Comparison of ENCODE assay signal across 13 cellular contexts in the genomic region with DNA sequence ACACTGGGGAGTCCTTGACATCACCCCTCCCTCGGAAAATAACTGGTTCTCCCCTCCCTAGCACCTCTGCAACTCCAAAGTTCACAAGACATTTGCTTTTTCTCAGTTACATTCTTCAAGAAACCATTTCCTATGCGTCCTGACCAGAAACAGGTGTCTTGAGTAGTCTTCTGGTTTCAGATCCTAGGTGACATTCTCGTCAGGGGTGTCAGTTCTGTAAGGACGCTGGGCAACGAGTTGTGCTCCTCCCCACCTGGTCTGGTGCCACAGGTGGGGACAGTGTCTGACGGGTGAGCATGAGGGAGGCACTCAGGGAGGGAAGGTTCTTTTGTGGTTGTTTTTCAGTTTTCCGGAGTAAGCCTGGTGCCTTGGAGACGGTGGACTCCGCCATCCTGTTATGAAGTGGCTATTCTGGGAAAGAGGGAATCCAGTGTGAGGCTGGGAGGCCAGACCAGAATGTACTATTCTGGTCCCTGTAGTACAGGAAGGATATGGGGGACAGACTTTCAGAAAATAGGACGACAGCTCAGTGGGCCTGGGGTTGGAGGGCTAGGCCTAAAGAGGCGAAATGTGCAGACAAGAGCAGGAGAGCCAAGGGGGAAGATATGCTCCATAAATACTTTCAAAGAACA. TPM values are rescaled to one million over a fixed set of nuclear protein-coding genes. Genes with fewer than 3 reads are reported as not detected.
DNase-seq lines count a peak whose midpoint lies in the region; ATAC-seq and TF ChIP-seq lines count a peak whose summit lies in the region.
"Had no signal": no experiment of that assay in that cellular context is flagged by ENCODE, and none has a peak within 500 bp of the region (broad histone marks: within the 10 kb centered on the region; RNA-seq: fewer than 3 reads in every experiment).

No MANE protein-coding gene starts in this region.

- in situ Hi-C loops in gastrocnemius medialis (cut with MboI; ENCODE audit: low sequenced_read_pairs in 4 of 4) = no loop called here

- no peak overlapping the region for H3K4me3 ChIP-seq in gastrocnemius medialis

- H3K9me3 ChIP-seq in gastrocnemius medialis = no peaks in the 10 kb centered on the region

- intact Hi-C loops in activated T-helper 2 cell treated with anti-CD3 and anti-CD28 coated beads, Interferon-gamma antibody, Interleukin-2, Interleukin-4, amounts not matched to agents 10 μg/mL and 5 μg/mL and 100 μg/mL, durations not matched to agents 14 hours and 24 hours and 36 hours (cut with micrococcal nuclease) = no loop called here
- intact Hi-C loops in gastrocnemius medialis (cut with DNase I; ENCODE audit: low total_unique reads) = no loop called here

- TF ChIP-seq CTCF in gastrocnemius medialis (IDR thresholded peaks at IDR 0.05 in 4 of 5, conservative IDR thresholded peaks at IDR 0.05 in 1 of 5) = no peak

- peaks cover 0 to 17% of the 10 kb centered on the region in 2 donors for H3K36me3 ChIP-seq in gastrocnemius medialis

- H3K27me3 Mint-ChIP-seq in activated T-cell treated with anti-CD3 and anti-CD28 coated beads, Interleukin-2, amount 50 U/mL, for 24 hours = no peaks in the 10 kb centered on the region
- peaks cover 9% of the 10 kb centered on the region for H3K27me3 Mint-ChIP-seq in activated T-helper 2 cell treated with anti-CD3 and anti-CD28 coated beads, Interferon-gamma antibody, Interleukin-2, Interleukin-4, amounts not matched to agents 10 μg/mL and 5 μg/mL and 100 μg/mL, durations not matched to agents 14 hours and 24 hours and 36 hours (ENCODE audit: low read depth)

- peaks cover 54% of the 10 kb centered on the region for H3K4me1 Mint-ChIP-seq in activated T-cell treated with anti-CD3 and anti-CD28 coated beads, Interleukin-2, amount 50 U/mL, for 24 hours (ENCODE audit: low read depth)
- H3K4me1 Mint-ChIP-seq in activated T-helper 2 cell treated with anti-CD3 and anti-CD28 coated beads, Interferon-gamma antibody, Interleukin-2, Interleukin-4, amounts not matched to agents 10 μg/mL and 5 μg/mL and 100 μg/mL, durations not matched to agents 14 hours and 24 hours and 36 hours (ENCODE audit: low read depth) = peaks cover 55% of the 10 kb centered on the region

- no peaks in the 10 kb centered on the region for H3K9me3 Mint-ChIP-seq in activated T-cell treated with anti-CD3 and anti-CD28 coated beads, Interleukin-2, amount 50 U/mL, for 24 hours
- no peaks in the 10 kb centered on the region for H3K9me3 Mint-ChIP-seq in activated T-helper 2 cell treated with anti-CD3 and anti-CD28 coated beads, Interferon-gamma antibody, Interleukin-2, Interleukin-4, amounts not matched to agents 10 μg/mL and 5 μg/mL and 100 μg/mL, durations not matched to agents 14 hours and 24 hours and 36 hours
- H3K9me3 Mint-ChIP-seq: activated T-cell treated with anti-CD3 and anti-CD28 coated beads, Interleukin-2, amount 50 U/mL, for 72 hours had no signal

- no peak overlapping the region for H3K4me3 Mint-ChIP-seq in activated T-cell treated with anti-CD3 and anti-CD28 coated beads, Interleukin-2, amount 50 U/mL, for 24 hours
- no peak overlapping the region for H3K4me3 Mint-ChIP-seq in activated T-helper 2 cell treated with anti-CD3 and anti-CD28 coated beads, Interferon-gamma antibody, Interleukin-2, Interleukin-4, amounts not matched to agents 10 μg/mL and 5 μg/mL and 100 μg/mL, durations not matched to agents 14 hours and 24 hours and 36 hours (ENCODE audit: low read depth)

- peaks cover 18 to 58% of the 10 kb centered on the region in 2 donors for H3K4me1 ChIP-seq in gastrocnemius medialis

- H3K27me3 ChIP-seq in gastrocnemius medialis = no peaks in the 10 kb centered on the region

- DNase-seq in activated T-cell treated with anti-CD3 and anti-CD28 coated beads, Interleukin-2, amount 50 U/mL, for 24 hours = no peak
- DNase-seq in activated T-cell treated with anti-CD3 and anti-CD28 coated beads, Interleukin-2, amount 50 U/mL, for 1 hour = no peak
- no peak for DNase-seq in activated T-helper 2 cell treated with anti-CD3 and anti-CD28 coated beads, Interferon-gamma antibody, Interleukin-2, Interleukin-4, amounts not matched to agents 10 μg/mL and 5 μg/mL and 100 μg/mL, durations not matched to agents 14 hours and 24 hours and 36 hours (ENCODE audit: low spot score)
- no peak for DNase-seq in gastrocnemius medialis
- DNase-seq in mucosa of gallbladder (ENCODE audit: low spot score) = no peak
- DNase-seq: activated T-cell treated with anti-CD3 and anti-CD28 coated beads, Interleukin-2, amount 50 U/mL, for 72 hours; amygdala; NCI-H345; SHP77 treated with DMSO at 0.1 percent for 48 hours had no signal

- H3K36me3 Mint-ChIP-seq in activated T-cell treated with anti-CD3 and anti-CD28 coated beads, Interleukin-2, amount 50 U/mL, for 24 hours (ENCODE audit: low read depth) = no peaks in the 10 kb centered on the region
- peaks cover 35% of the 10 kb centered on the region for H3K36me3 Mint-ChIP-seq in activated T-helper 2 cell treated with anti-CD3 and anti-CD28 coated beads, Interferon-gamma antibody, Interleukin-2, Interleukin-4, amounts not matched to agents 10 μg/mL and 5 μg/mL and 100 μg/mL, durations not matched to agents 14 hours and 24 hours and 36 hours (ENCODE audit: low read depth)

- peak overlapping the region in 3 of 4 donors; percentile 8 to 74 (median 68) for H3K27ac ChIP-seq in gastrocnemius medialis
- H3K27ac ChIP-seq: epithelial cell of prostate had no signal

- peak overlapping the region; percentile 22 for H3K27ac Mint-ChIP-seq in activated T-cell treated with anti-CD3 and anti-CD28 coated beads, Interleukin-2, amount 50 U/mL, for 24 hours
- H3K27ac Mint-ChIP-seq in activated T-helper 2 cell treated with anti-CD3 and anti-CD28 coated beads, Interferon-gamma antibody, Interleukin-2, Interleukin-4, amounts not matched to agents 10 μg/mL and 5 μg/mL and 100 μg/mL, durations not matched to agents 14 hours and 24 hours and 36 hours = peak overlapping the region; percentile 1
- H3K27ac Mint-ChIP-seq: activated T-cell treated with anti-CD3 and anti-CD28 coated beads, Interleukin-2, amount 50 U/mL, for 72 hours had no signal

- ATAC-seq in GM19452 (IDR thresholded peaks at IDR 0.05; ENCODE audit: unreplicated experiment) (peak; percentile 83), gastrocnemius medialis (no peak), HG03342 (IDR thresholded peaks at IDR 0.05; ENCODE audit: unreplicated experiment) (no peak), GM21737 (IDR thresholded peaks at IDR 0.05; ENCODE audit: unreplicated experiment) (no peak)
- ATAC-seq: activated T-cell treated with anti-CD3 and anti-CD28 coated beads, Interleukin-2, amount 50 U/mL, for 72 hours had no signal

- no peak for TF ChIP-seq POLR2A in gastrocnemius medialis (IDR thresholded peaks at IDR 0.05)

RNA-seq across cellular contexts. Expression of gene EPAS1, which starts 50.6 kb away (rescaled TPM):
- 100.0 and 102 TPM in 2 replicates for total RNA-seq in activated T-helper 2 cell treated with anti-CD3 and anti-CD28 coated beads, Interferon-gamma antibody, Interleukin-2, Interleukin-4, amounts not matched to agents 10 μg/mL and 5 μg/mL and 100 μg/mL, durations not matched to agents 14 hours and 24 hours and 36 hours
- total RNA-seq in gastrocnemius medialis = 10 to 100 TPM; 61.5 to 95.1 (median 90.0) TPM
- 221 TPM for total RNA-seq in mucosa of gallbladder
